ENCODE assay signal across 19 cellular contexts in the genomic region with DNA sequence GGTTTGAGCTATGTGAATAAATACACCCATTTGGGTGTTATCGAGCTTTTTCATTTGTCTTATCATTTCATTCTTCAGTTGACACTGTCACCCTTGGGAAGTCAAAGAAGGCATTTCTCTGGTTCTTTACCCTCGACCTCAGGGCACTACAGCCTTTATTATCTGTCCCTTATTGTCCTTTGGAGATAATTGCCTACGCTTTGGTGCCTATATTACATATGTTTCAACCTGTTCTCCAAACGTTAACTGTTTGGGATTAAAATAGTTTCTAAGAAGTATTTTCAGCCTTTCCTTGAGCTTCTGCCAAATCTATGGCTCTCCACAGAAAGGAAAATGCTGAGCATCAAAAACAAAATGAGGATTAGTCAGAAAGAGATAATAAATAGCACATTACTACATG.
DNase-seq lines count a peak whose midpoint lies in the region; TF ChIP-seq lines count a peak whose summit lies in the region.
"Had no signal": no experiment of that assay in that cellular context is flagged by ENCODE, and none has a peak within 500 bp of the region (broad histone marks: within the 10 kb centered on the region; RNA-seq: fewer than 3 reads in every experiment).

No MANE protein-coding gene starts in this region.

- H3K9ac ChIP-seq in mesenchymal stem cell (ENCODE audit: low read length): no peak overlapping the region

- H3K9me3 ChIP-seq in mesenchymal stem cell (ENCODE audit: control insufficient read depth, low read length) (no peaks in the 10 kb centered on the region), esophagus squamous epithelium (no peaks in the 10 kb centered on the region)
- H3K9me3 ChIP-seq: HAP-1 had no signal

- no peak for TF ChIP-seq CTCF in choroid plexus epithelial cell (conservative IDR thresholded peaks at IDR 0.05; ENCODE audit: low read depth, low read length)
- TF ChIP-seq CTCF in esophagus squamous epithelium (IDR thresholded peaks at IDR 0.05): no peak

- no peak overlapping the region for H3K4me3 ChIP-seq in choroid plexus epithelial cell (ENCODE audit: low read depth, low read length)
- no peak overlapping the region for H3K4me3 ChIP-seq in mesenchymal stem cell (ENCODE audit: insufficient read depth in 1 of 2, low read depth in 1 of 2, low read length in 2 of 2)
- no peak overlapping the region for H3K4me3 ChIP-seq in esophagus squamous epithelium
- H3K4me3 ChIP-seq: HAP-1 had no signal

- H3K79me1 ChIP-seq in mesenchymal stem cell (replicated peaks; ENCODE audit: low read length, poor library complexity, severe bottlenecking): no peaks in the 10 kb centered on the region

- TF ChIP-seq POLR2A in esophagus squamous epithelium (IDR thresholded peaks at IDR 0.05): no peak

- no peak overlapping the region for H2BK5ac ChIP-seq in mesenchymal stem cell (ENCODE audit: low read depth, low read length, poor library complexity, severe bottlenecking)

- H3K23ac ChIP-seq in mesenchymal stem cell (ENCODE audit: low read length in 2 of 2): no peak overlapping the region

- H2BK12ac ChIP-seq in mesenchymal stem cell (ENCODE audit: low read length in 2 of 2): no peak overlapping the region

- H3K36me3 ChIP-seq in mesenchymal stem cell (ENCODE audit: control insufficient read depth in 1 of 2, insufficient read depth in 2 of 2, low read depth in 1 of 2, low read length in 2 of 2) (no peaks in the 10 kb centered on the region), esophagus squamous epithelium (no peaks in the 10 kb centered on the region)
- H3K36me3 ChIP-seq: HAP-1 had no signal

- no peaks in the 10 kb centered on the region for H3K4me1 ChIP-seq in mesenchymal stem cell (ENCODE audit: control insufficient read depth, insufficient read depth, low read depth, low read length)
- H3K4me1 ChIP-seq in esophagus squamous epithelium: no peaks in the 10 kb centered on the region
- H3K4me1 ChIP-seq: HAP-1 had no signal

- H3K27me3 ChIP-seq in mesenchymal stem cell (ENCODE audit: control insufficient read depth in 1 of 2, insufficient read depth in 1 of 2, low read length in 2 of 2) (peaks cover 0 to 3% of the 10 kb centered on the region in 2 experiments), esophagus squamous epithelium (no peaks in the 10 kb centered on the region)

- H3K27ac ChIP-seq in mesenchymal stem cell (ENCODE audit: low read length, poor library complexity, severe bottlenecking): no peak overlapping the region
- no peak overlapping the region for H3K27ac ChIP-seq in esophagus squamous epithelium
- H3K27ac ChIP-seq: 22Rv1, HL-60 had no signal

- no peak overlapping the region for H3K14ac ChIP-seq in mesenchymal stem cell (ENCODE audit: low read length in 2 of 2)

- peak; percentile 0 for DNase-seq in NCI-H1105 treated with DMSO at 0.1 percent for 48 hours (lab: John Stamatoyannopoulos, UW)
- no peak for DNase-seq in NCI-H1105 (lab: John Stamatoyannopoulos, UW)
- peak; percentile 32 for DNase-seq in choroid plexus epithelial cell (ENCODE audit: low read depth)
- peak; percentile 14 for DNase-seq in mesenchymal stem cell
- peak; percentile 63 for DNase-seq in superior temporal gyrus (ENCODE audit: extremely low spot score)
- DNase-seq in esophagus squamous epithelium (lab: John Stamatoyannopoulos, UW): no peak
- DNase-seq in NCI-H748 (lab: John Stamatoyannopoulos, UW; ENCODE audit: unreplicated experiment): no peak
- DNase-seq in HEK293T (ENCODE audit: extremely low spot score): no peak
- DNase-seq: C1 segment of cervical spinal cord; Calu3; CD4-positive, alpha-beta T cell; DMS 273 treated with DMSO at 0.1 percent for 48 hours; DND-41; GDM1; GOT3; HFFc6 had no signal

- intact Hi-C loops in esophagus squamous epithelium (cut with DNase I): no loop called here

- H3K4ac ChIP-seq in mesenchymal stem cell (ENCODE audit: low read depth in 1 of 2, low read length in 2 of 2): no peak overlapping the region

- H3K4me2 ChIP-seq in mesenchymal stem cell (ENCODE audit: low read length, poor library complexity, severe bottlenecking): no peak overlapping the region

- 100% methylated on average over 1 of the region's 4 CpGs for WGBS in mesenchymal stem cell
- WGBS in esophagus squamous epithelium, 2 donors: 35 to 43% methylated on average over 4 of the region's 4 CpGs

- no peak overlapping the region for H2BK15ac ChIP-seq in mesenchymal stem cell (ENCODE audit: low read depth, poor library complexity, severe bottlenecking)

- no peak overlapping the region for H2AK5ac ChIP-seq in mesenchymal stem cell (ENCODE audit: low read length, severe bottlenecking)

- no peak overlapping the region for H4K8ac ChIP-seq in mesenchymal stem cell (ENCODE audit: low read length)

- POLR2A ChIA-PET in HEK293T (lab: Yijun Ruan, JAX): no interaction called here

- CTCF ChIA-PET in HEK293T (lab: Yijun Ruan, JAX): no interaction called here

- no peak overlapping the region for H4K91ac ChIP-seq in mesenchymal stem cell (ENCODE audit: low read length)

- H2BK120ac ChIP-seq in mesenchymal stem cell (ENCODE audit: low read depth, low read length): no peak overlapping the region

- no peak overlapping the region for H2AFZ ChIP-seq in mesenchymal stem cell (ENCODE audit: low read depth, low read length)

- H3K18ac ChIP-seq in mesenchymal stem cell (ENCODE audit: low read depth in 1 of 2, low read length in 2 of 2): no peak overlapping the region

TF ChIP-seq in HEK293T, 16 proteins besides CTCF, POLR2A, EP300 and RAD21:
- TF ChIP-seq, protein P1, sequence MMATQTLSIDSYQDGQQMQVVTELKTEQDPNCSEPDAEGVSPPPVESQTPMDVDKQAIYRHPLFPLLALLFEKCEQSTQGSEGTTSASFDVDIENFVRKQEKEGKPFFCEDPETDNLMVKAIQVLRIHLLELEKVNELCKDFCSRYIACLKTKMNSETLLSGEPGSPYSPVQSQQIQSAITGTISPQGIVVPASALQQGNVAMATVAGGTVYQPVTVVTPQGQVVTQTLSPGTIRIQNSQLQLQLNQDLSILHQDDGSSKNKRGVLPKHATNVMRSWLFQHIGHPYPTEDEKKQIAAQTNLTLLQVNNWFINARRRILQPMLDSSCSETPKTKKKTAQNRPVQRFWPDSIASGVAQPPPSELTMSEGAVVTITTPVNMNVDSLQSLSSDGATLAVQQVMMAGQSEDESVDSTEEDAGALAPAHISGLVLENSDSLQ (IDR thresholded peaks at IDR 0.05): no peak
- TF ChIP-seq L3MBTL2 (conservative IDR thresholded peaks at IDR 0.05): no peak
- no peak for TF ChIP-seq ZNF384 (IDR thresholded peaks at IDR 0.05)
- no peak for TF ChIP-seq FOXM1 (IDR thresholded peaks at IDR 0.05; ENCODE audit: borderline replicate concordance)
- TF ChIP-seq HDGF (IDR thresholded peaks at IDR 0.05; ENCODE audit: borderline replicate concordance): no peak
- no peak for TF ChIP-seq LEF1 (IDR thresholded peaks at IDR 0.05; ENCODE audit: borderline replicate concordance)
- TF ChIP-seq FOXK2 (IDR thresholded peaks at IDR 0.05): no peak
- TF ChIP-seq ARNT (IDR thresholded peaks at IDR 0.05): no peak
- TF ChIP-seq TARDBP (IDR thresholded peaks at IDR 0.05): no peak
- TF ChIP-seq CTBP1 (IDR thresholded peaks at IDR 0.05; ENCODE audit: borderline replicate concordance): no peak
- TF ChIP-seq SUZ12 (IDR thresholded peaks at IDR 0.05): no peak
- no peak for TF ChIP-seq FOXA1 (IDR thresholded peaks at IDR 0.05)
- no peak for TF ChIP-seq SP1 (IDR thresholded peaks at IDR 0.05)
- no peak for TF ChIP-seq NFRKB (IDR thresholded peaks at IDR 0.05)
- TF ChIP-seq ELF4 (IDR thresholded peaks at IDR 0.05): no peak
- TF ChIP-seq BHLHE40 (IDR thresholded peaks at IDR 0.05; ENCODE audit: borderline replicate concordance): no peak

Comparison
In these comparisons a context has a peak if more than half of its experiments do, and no peak if none do; other contexts are left out.
1. DNase-seq: peak in NCI-H1105 treated with DMSO at 0.1 percent for 48 hours (single experiment), choroid plexus epithelial cell (single experiment), mesenchymal stem cell (single experiment) and superior temporal gyrus (single experiment); none in NCI-H1105 (single experiment), esophagus squamous epithelium (single experiment), NCI-H748 (single experiment) and HEK293T (single experiment).